ENCODE assay signal across 8 cellular contexts in genomic region chr1:67430358-67431155, GRCh38. TPM values are rescaled to one million over a fixed set of nuclear protein-coding genes. Genes with fewer than 3 reads are reported as not detected.
DNase-seq lines count a peak whose midpoint lies in the region; ATAC-seq, FAIRE-seq and TF ChIP-seq lines count a peak whose summit lies in the region.

Gene SERBP1, minus strand, starts transcription at chr1:67430402. Its CDS starts 102 bp downstream, at chr1:67430300.

- ATAC-seq in GM21528 (IDR thresholded peaks at IDR 0.05; ENCODE audit: low FRiP score, unreplicated experiment) (peak; percentile 92), IMR-90 (ENCODE audit: low read depth) (peak; percentile 95)

- H3K9me1 ChIP-seq in IMR-90 (ENCODE audit: insufficient read depth, low read length) = no peaks in the 10 kb centered on the region; the same call in 1 of the 2 replicates

- 0% methylated on average over 7 of the region's 62 CpGs; no CpG with 5 or more reads in 1 of the 2 experiments for WGBS in IMR-90 (ENCODE audit: extremely low coverage in 2 of 2, insufficient read length in 1 of 2), 2 experiments

- peak within 1 kb of the TSS; percentile 75 for H3K14ac ChIP-seq in IMR-90 (replicated peaks; ENCODE audit: low read depth, low read length)

- TF ChIP-seq POLR2A in IMR-90 (IDR thresholded peaks at IDR 0.05; ENCODE audit: low read depth, low read length) = peak; percentile 83

- no peak for TF ChIP-seq CTCF in D721Med (IDR thresholded peaks at IDR 0.05; ENCODE audit: insufficient read depth, missing control alignments)
- TF ChIP-seq CTCF in IMR-90 (conservative IDR thresholded peaks at IDR 0.05; ENCODE audit: low read depth, low read length) = no peak

- TF ChIP-seq RAD21 in IMR-90 (IDR thresholded peaks at IDR 0.05; ENCODE audit: low read length) = no peak

- POLR2A ChIA-PET in IMR-90 (lab: Charles Lee; ENCODE audit: unreplicated experiment) = no interaction called here

- peak within 1 kb of the TSS; percentile 42 to 93 for H4K8ac ChIP-seq in IMR-90 (ENCODE audit: low read depth in 2 of 2, low read length in 2 of 2)

- H3K27ac ChIP-seq in IMR-90 (ENCODE audit: insufficient read depth, low read length) = peak within 1 kb of the TSS; percentile 81

- intact Hi-C loops in IMR-90 (cut with micrococcal nuclease) = loop anchor here (1.0 to 2.0 kb wide), 2 partner anchors 70 to 84 kb away; no protein-coding TSS in a partner anchor

- H2AFZ ChIP-seq in IMR-90 (replicated peaks; ENCODE audit: low read length, poor library complexity) = peak within 1 kb of the TSS; percentile 99

- H3K9ac ChIP-seq in IMR-90 (ENCODE audit: low read depth, low read length) = peak within 1 kb of the TSS; percentile 87

- H3K23ac ChIP-seq in IMR-90 (ENCODE audit: low read depth, low read length) = peak within 1 kb of the TSS; percentile 69

- DNase-seq in D721Med (ENCODE audit: insufficient read length, low spot score) = peak; percentile 71
- peak; percentile 96 for DNase-seq in IMR-90
- DNase-seq in OCI-M1 (lab: John Stamatoyannopoulos, UW) = peak; percentile 99
- DNase-seq in activated T-cell treated with anti-CD3 and anti-CD28 coated beads for 24 hours (ENCODE audit: low read depth) = peak; percentile 92
- peak; percentile 85 for DNase-seq in epidermal melanocyte (ENCODE audit: insufficient read length, low spot score)
- peak; percentile 85 to 87 for DNase-seq in stimulated activated CD8-positive, alpha-beta memory T cell treated with anti-CD3 and anti-CD28 coated beads, Interleukin-4, amount 100 ng/mL, for 1 hour (ENCODE audit: low read depth in 2 of 2, low spot score in 1 of 2)

- H3K4ac ChIP-seq in IMR-90 (ENCODE audit: low read depth, low read length) = peak within 1 kb of the TSS; percentile 84

- no peak within 1 kb of the TSS for H3K18ac ChIP-seq in IMR-90 (ENCODE audit: low read depth, low read length)

- H3K27me3 ChIP-seq in IMR-90 (ENCODE audit: control insufficient read depth, insufficient read depth, low read length) (no peaks in the 10 kb centered on the region), mononuclear cell (ENCODE audit: insufficient read depth, low read length) (no peaks in the 10 kb centered on the region)

- peak within 1 kb of the TSS; percentile 96 for H3K4me2 ChIP-seq in IMR-90 (ENCODE audit: low read depth, low read length)

- peaks cover 8% of the 10 kb centered on the region for H3K36me3 ChIP-seq in IMR-90 (ENCODE audit: control insufficient read depth, insufficient read depth, low read length)

- peaks cover 0 to 5% of the 10 kb centered on the region in 2 experiments; a peak in 1 of 4 replicates for H3K79me1 ChIP-seq in IMR-90 (ENCODE audit: low read depth in 1 of 2, low read length in 2 of 2)

- peak within 1 kb of the TSS; percentile 46; the same call in 1 of the 3 replicates for H2BK15ac ChIP-seq in IMR-90 (ENCODE audit: low read depth, low read length)

- H2AK5ac ChIP-seq in IMR-90 (ENCODE audit: low read depth, low read length) = peak within 1 kb of the TSS; percentile 89

- H2AK9ac ChIP-seq in IMR-90 (replicated peaks; ENCODE audit: low read depth, low read length, poor library complexity) = peak within 1 kb of the TSS; percentile 85

- peak within 1 kb of the TSS; percentile 71 for H2BK5ac ChIP-seq in IMR-90 (ENCODE audit: low read depth, low read length, poor library complexity, severe bottlenecking)

- CTCF ChIA-PET in IMR-90 (lab: Yijun Ruan, JAX) = no interaction called here

- no peak within 1 kb of the TSS for H2BK20ac ChIP-seq in IMR-90 (ENCODE audit: low read depth, low read length)

- H4K91ac ChIP-seq in IMR-90 (ENCODE audit: insufficient read depth, low read depth, low read length) = peak within 1 kb of the TSS; percentile 31

- H3K4me1 ChIP-seq in IMR-90 (ENCODE audit: control insufficient read depth, insufficient read depth, low read length) (no peaks in the 10 kb centered on the region), mononuclear cell (ENCODE audit: insufficient read depth, low read length) (peaks cover 38% of the 10 kb centered on the region)

- H4K20me1 ChIP-seq in IMR-90 (ENCODE audit: insufficient read depth, low read length) = peaks cover 41% of the 10 kb centered on the region

- H3K9me3 ChIP-seq in IMR-90 (ENCODE audit: control insufficient read depth, insufficient read depth, low read length) (no peaks in the 10 kb centered on the region), mononuclear cell (ENCODE audit: low read depth, low read length) (no peaks in the 10 kb centered on the region)

- H2BK120ac ChIP-seq in IMR-90 (ENCODE audit: low read depth, low read length) = peak within 1 kb of the TSS; percentile 73; the same call in 1 of the 2 replicates

- H3K4me3 ChIP-seq in IMR-90 (ENCODE audit: insufficient read depth, low read depth, low read length) (peak within 1 kb of the TSS; percentile 99), mononuclear cell (ENCODE audit: low read length) (peak within 1 kb of the TSS; percentile 75)

- in situ Hi-C loops in IMR-90 (cut with MboI; ENCODE audit: low sequenced_read_pairs) = no loop called here

- BruUV-seq in IMR-90 (replicated peaks; lab: Mats Ljungman, UMichigan) = no TSS peak

- peak within 1 kb of the TSS; percentile 22; the same call in 1 of the 2 replicates for H4K5ac ChIP-seq in IMR-90 (ENCODE audit: low read depth, low read length)

- peak within 1 kb of the TSS; percentile 75 for H3K56ac ChIP-seq in IMR-90 (ENCODE audit: extremely low read depth, insufficient read depth, low read length)

- dilution Hi-C loops in IMR-90 (cut with HindIII; ENCODE audit: low sequenced_read_pairs, unreplicated experiment) = no loop called here

- FAIRE-seq in D721Med (lab: Jason Lieb, UNC) = no peak

TF ChIP-seq in IMR-90, 13 proteins besides CTCF, POLR2A, EP300 and RAD21:
- TF ChIP-seq USF2 (IDR thresholded peaks at IDR 0.05; ENCODE audit: low read depth, low read length) (peak; percentile 41; the same call in 1 of the 2 replicates), BHLHE40 (IDR thresholded peaks at IDR 0.05; ENCODE audit: low read depth, low read length) (peak; percentile 65), RFX5 (IDR thresholded peaks at IDR 0.05; ENCODE audit: low read depth, low read length) (no peak), NFE2L2 (IDR thresholded peaks at IDR 0.05; ENCODE audit: low read depth, low read length) (no peak), SMC3 (IDR thresholded peaks at IDR 0.05; ENCODE audit: low read depth, low read length) (no peak), CEBPB (IDR thresholded peaks at IDR 0.05; ENCODE audit: low read depth, low read length) (no peak), MAZ (IDR thresholded peaks at IDR 0.05; ENCODE audit: borderline replicate concordance, low read depth, low read length) (peak; percentile 75; the same call in 1 of the 2 replicates), FOS (IDR thresholded peaks at IDR 0.05; ENCODE audit: low read depth, low read length) (no peak), MXI1 (IDR thresholded peaks at IDR 0.05; ENCODE audit: borderline replicate concordance, low read depth, low read length) (peak; percentile 97), ELK1 (IDR thresholded peaks at IDR 0.05; ENCODE audit: borderline replicate concordance, low read depth, low read length) (no peak), CHD1 (IDR thresholded peaks at IDR 0.05; ENCODE audit: low read depth, low read length) (no peak), MAFK (IDR thresholded peaks at IDR 0.05; ENCODE audit: low read depth, low read length) (no peak), RCOR1 (IDR thresholded peaks at IDR 0.05; ENCODE audit: insufficient replicate concordance, low read length) (peak; percentile 42)

RNA-seq across cellular contexts. Expression of gene SERBP1, which starts in this region (rescaled TPM):
- total RNA-seq in IMR-90 (2012; rRNA removed) (94.1 and 240 TPM in 2 replicates), mononuclear cell (124 TPM)
- polyA plus RNA-seq in IMR-90 (2012; rRNA removed) = 153 TPM in 2 replicates
- 65.9 and 68.8 TPM in 2 replicates for polyA plus RNA-seq in IMR-90 (2012; cell fraction: cytosol; rRNA removed)
- 22.2 and 52.1 TPM in 2 replicates for polyA plus RNA-seq in IMR-90 (2012; cell fraction: nucleus; rRNA removed; ENCODE audit: low replicate concordance)

Comparison
In these comparisons a context has a peak if more than half of its experiments do, and no peak if none do; other contexts are left out.
1. Peak in every context shown above with its lines: DNase-seq, ATAC-seq, H3K4me3 ChIP-seq and H3K27ac ChIP-seq.